ENCODE assay signal across 16 cellular contexts in the genomic region with DNA sequence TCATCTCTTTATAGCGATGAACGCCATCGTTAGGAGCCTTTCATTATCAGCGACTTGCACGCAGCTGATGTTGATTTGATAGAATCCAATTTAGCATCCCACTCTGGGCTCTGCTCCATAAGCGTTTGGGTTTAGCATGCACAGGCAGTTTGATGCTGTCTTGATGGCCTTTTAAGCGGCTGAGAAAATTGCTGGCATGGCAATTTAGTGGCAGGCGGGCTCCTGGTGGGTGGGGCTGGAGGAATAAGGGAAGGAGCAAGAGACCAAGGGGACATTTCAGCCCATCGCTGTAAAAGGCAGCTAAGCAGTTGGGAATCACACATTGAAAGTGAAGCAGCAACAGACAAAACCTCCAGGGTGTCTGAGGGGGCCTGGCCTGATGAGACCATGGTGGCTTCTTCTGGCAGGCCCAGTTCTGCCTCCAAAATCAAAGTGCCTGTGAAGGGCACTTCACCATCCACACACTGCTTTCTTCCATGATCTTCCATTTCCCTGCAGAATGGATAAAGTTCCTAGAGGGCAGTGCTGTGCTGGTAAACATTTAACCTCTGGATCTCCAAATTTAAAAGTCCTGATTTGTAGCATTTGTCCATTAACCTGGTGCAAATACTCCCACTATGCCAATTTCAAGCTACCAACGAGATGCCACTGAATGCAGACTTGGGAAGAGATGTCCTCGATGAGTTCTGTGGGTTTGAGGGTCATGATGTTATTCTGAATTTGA.
"Had no signal": no experiment of that assay in that cellular context is flagged by ENCODE, and none has a peak within 500 bp of the region (broad histone marks: within the 10 kb centered on the region; RNA-seq: fewer than 3 reads in every experiment).

No MANE protein-coding gene starts in this region.

- H3K36me3 Mint-ChIP-seq: natural killer cell treated with Interleukin-12 subunit alpha and Interleukin-12 subunit beta and Interleukin-15 and Interleukin-18, amount 100 ng/mL, for 72 hours; type B pancreatic cell had no signal

- FAIRE-seq: frontal cortex, kidney had no signal

- H3K27ac ChIP-seq: body of pancreas, left ventricle myocardium inferior, ovary, suprapubic skin had no signal

- H3K36me3 ChIP-seq: left ventricle myocardium inferior, ovary, suprapubic skin had no signal

- DNase-seq: activated CD4-positive, alpha-beta T cell treated with anti-CD3 and anti-CD28 coated beads, Interleukin-2, amount 50 U/mL, for 1 hour; activated naive CD4-positive, alpha-beta T cell treated with anti-CD3 and anti-CD28 coated beads, Interleukin-2, amount 50 U/mL, for 16 hours; body of pancreas; dermis blood vessel endothelial cell; kidney; left ventricle myocardium inferior; mesenchymal stem cell; ovary; stimulated activated CD4-positive, alpha-beta T cell treated with anti-CD3 and anti-CD28 coated beads, Interleukin-12 subunit alpha, Interleukin-12 subunit beta, amount 100 ng/mL, for 4 hours; stimulated activated naive CD8-positive, alpha-beta T cell treated with anti-CD3 and anti-CD28 coated beads, Interleukin-15, Interleukin-2, amounts not matched to agents 100 U/mL and 50 U/mL, for 24 hours had no signal

- H3K9me3 Mint-ChIP-seq: activated T-helper 2 cell treated with anti-CD3 and anti-CD28 coated beads, Interferon-gamma antibody, Interleukin-2, Interleukin-4, amounts not matched to agents 10 μg/mL and 5 μg/mL and 100 μg/mL, durations not matched to agents 14 hours and 24 hours and 36 hours; natural killer cell treated with Interleukin-12 subunit alpha and Interleukin-12 subunit beta and Interleukin-15 and Interleukin-18, amount 100 ng/mL, for 72 hours; type B pancreatic cell had no signal

- H3K27me3 ChIP-seq: body of pancreas, ovary, suprapubic skin had no signal

- H3K4me1 ChIP-seq: body of pancreas, left ventricle myocardium inferior, suprapubic skin had no signal

- H3K9me3 ChIP-seq: ovary, suprapubic skin had no signal

- H3K4me3 ChIP-seq: body of pancreas, left ventricle myocardium inferior, ovary, suprapubic skin had no signal

- ATAC-seq: body of pancreas; esophagus mucosa; stimulated activated naive CD8-positive, alpha-beta T cell treated with anti-CD3 and anti-CD28 coated beads, Interleukin-15, Interleukin-2, amounts not matched to agents 100 U/mL and 50 U/mL, for 24 hours had no signal

- H3K27ac Mint-ChIP-seq: activated T-helper 2 cell treated with anti-CD3 and anti-CD28 coated beads, Interferon-gamma antibody, Interleukin-2, Interleukin-4, amounts not matched to agents 10 μg/mL and 5 μg/mL and 100 μg/mL, durations not matched to agents 14 hours and 24 hours and 36 hours; natural killer cell treated with Interleukin-12 subunit alpha and Interleukin-12 subunit beta and Interleukin-15 and Interleukin-18, amount 100 ng/mL, for 72 hours; type B pancreatic cell had no signal

- H3K4me3 Mint-ChIP-seq: natural killer cell treated with Interleukin-12 subunit alpha and Interleukin-12 subunit beta and Interleukin-15 and Interleukin-18, amount 100 ng/mL, for 72 hours; type B pancreatic cell had no signal
